Comparison of ENCODE assay signal across 7 cellular contexts in the genomic region with DNA sequence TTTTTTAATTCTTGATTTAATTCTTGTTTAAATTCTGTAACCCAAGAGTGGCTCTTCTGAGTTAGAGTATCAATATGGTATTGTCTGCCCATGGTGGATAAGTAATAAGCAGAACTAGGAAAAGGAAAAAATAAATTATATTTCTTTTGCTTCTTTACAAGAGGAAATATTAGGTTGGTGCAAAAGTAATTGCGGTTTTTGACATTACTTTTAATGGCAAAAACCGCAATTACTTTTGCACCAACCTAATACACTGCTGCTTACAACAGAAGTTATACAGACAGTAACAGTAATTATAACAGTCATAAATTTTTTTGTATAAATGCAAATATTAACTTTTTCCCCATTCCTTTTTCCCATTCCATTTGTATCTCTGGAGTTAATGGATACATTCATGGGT.
"Had no signal": no experiment of that assay in that cellular context is flagged by ENCODE, and none has a peak within 500 bp of the region (broad histone marks: within the 10 kb centered on the region; RNA-seq: fewer than 3 reads in every experiment).

No MANE protein-coding gene starts in this region.

- H3K36me3 ChIP-seq: HAP-1 had no signal

- H3K9me3 ChIP-seq: HAP-1 had no signal

- DNase-seq: GOT3, H7, IMR-90, KBM-7 had no signal

- ATAC-seq: HCT116 had no signal

- H3K27ac ChIP-seq: KMS-11 had no signal

- H3K9ac ChIP-seq: KMS-11 had no signal

- H3K4me3 ChIP-seq: HAP-1 had no signal

- H3K4me2 ChIP-seq: KMS-11 had no signal
